Comparison of ENCODE assay signal across 26 cellular contexts in the genomic region with DNA sequence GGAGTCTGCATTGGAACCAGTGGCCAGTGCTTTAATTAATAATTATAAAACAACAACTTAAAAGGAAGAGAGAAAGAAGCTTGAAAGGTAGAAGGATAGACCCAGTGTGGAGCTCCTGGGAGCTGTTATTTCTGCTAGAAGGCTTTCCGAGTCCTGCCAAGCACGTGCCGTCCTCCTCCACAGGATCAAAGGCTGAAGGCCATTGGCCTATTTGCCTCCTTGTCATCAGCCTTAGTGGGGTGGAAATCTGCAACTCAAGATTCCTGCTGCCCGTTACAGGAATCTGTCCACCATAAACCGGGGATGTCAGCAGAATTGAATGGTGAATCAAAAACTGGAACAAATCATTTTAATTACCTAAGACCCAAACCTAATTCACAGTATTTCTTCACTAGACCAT.
"Had no signal": no experiment of that assay in that cellular context is flagged by ENCODE, and none has a peak within 500 bp of the region (broad histone marks: within the 10 kb centered on the region; RNA-seq: fewer than 3 reads in every experiment).

No MANE protein-coding gene starts in this region.

- H3K27me3 Mint-ChIP-seq: activated naive CD8-positive, alpha-beta T cell treated with anti-CD3 and anti-CD28 coated beads for 36 hours had no signal

- H3K27ac ChIP-seq: SK-N-MC, WERI-Rb-1 had no signal

- H3K36me3 Mint-ChIP-seq: activated naive CD4-positive, alpha-beta T cell treated with anti-CD3 and anti-CD28 coated beads, Interleukin-2, amount 10 ng/mL, durations not matched to agents 7 days and 5 days; activated naive CD8-positive, alpha-beta T cell treated with anti-CD3 and anti-CD28 coated beads for 36 hours; T-cell had no signal

- DNase-seq: activated CD4-positive, alpha-beta memory T cell treated with anti-CD3 and anti-CD28 coated beads, Interleukin-2, amount 10 ng/mL, durations not matched to agents 7 days and 5 days; activated CD4-positive, alpha-beta T cell treated with anti-CD3 and anti-CD28 coated beads for 36 hours; activated CD4-positive, alpha-beta T cell treated with anti-CD3 and anti-CD28 coated beads, Interleukin-2, amount 50 U/mL, for 1 hour; activated gamma-delta T cell; activated naive CD4-positive, alpha-beta T cell treated with anti-CD3 and anti-CD28 coated beads, Interleukin-2, amount 10 ng/mL, durations not matched to agents 7 days and 5 days; activated naive CD8-positive, alpha-beta T cell treated with anti-CD3 and anti-CD28 coated beads for 36 hours; activated T-cell treated with anti-CD3 and anti-CD28 coated beads for 4 hours; activated T-cell treated with anti-CD3 and anti-CD28 coated beads, Interleukin-2, amount 50 U/mL, for 48 hours; anterior cingulate cortex; IMR-90; KG1; MG63; MV-4-11; NCI-H1105; NCI-H1436; NCI-H1694 treated with DMSO at 0.1 percent for 48 hours; NCI-H2029 treated with DMSO at 0.1 percent for 48 hours; NCI-H510A treated with DMSO at 0.1 percent for 48 hours; NCI-H69; NK-92 treated with Interleukin-12 subunit alpha and Interleukin-12 subunit beta, amount 100 ng/mL, for 24 hours; OCI-M1; RPMI8226; T-cell; WERI-Rb-1 had no signal

- H3K27me3 ChIP-seq: MG63 had no signal

- H3K9me3 ChIP-seq: MG63 had no signal

- H3K36me3 ChIP-seq: MG63, WERI-Rb-1 had no signal

- H3K27ac Mint-ChIP-seq: activated CD4-positive, alpha-beta memory T cell treated with anti-CD3 and anti-CD28 coated beads, Interleukin-2, amount 10 ng/mL, durations not matched to agents 7 days and 5 days; activated CD4-positive, alpha-beta T cell treated with anti-CD3 and anti-CD28 coated beads for 36 hours; activated naive CD4-positive, alpha-beta T cell treated with anti-CD3 and anti-CD28 coated beads, Interleukin-2, amount 10 ng/mL, durations not matched to agents 7 days and 5 days; activated naive CD8-positive, alpha-beta T cell treated with anti-CD3 and anti-CD28 coated beads for 36 hours; activated T-helper 17 cell treated with anti-CD3 and anti-CD28 coated beads, Interleukin-2, amount 50 U/mL, for 72 hours; T-cell had no signal

- H3K4me3 Mint-ChIP-seq: activated CD4-positive, alpha-beta memory T cell treated with anti-CD3 and anti-CD28 coated beads, Interleukin-2, amount 10 ng/mL, durations not matched to agents 7 days and 5 days; activated CD4-positive, alpha-beta T cell treated with anti-CD3 and anti-CD28 coated beads for 36 hours; activated naive CD4-positive, alpha-beta T cell treated with anti-CD3 and anti-CD28 coated beads, Interleukin-2, amount 10 ng/mL, durations not matched to agents 7 days and 5 days; activated naive CD8-positive, alpha-beta T cell treated with anti-CD3 and anti-CD28 coated beads for 36 hours; activated T-helper 17 cell treated with anti-CD3 and anti-CD28 coated beads, Interleukin-2, amount 50 U/mL, for 72 hours; T-cell had no signal

- H3K4me1 Mint-ChIP-seq: activated CD4-positive, alpha-beta memory T cell treated with anti-CD3 and anti-CD28 coated beads, Interleukin-2, amount 10 ng/mL, durations not matched to agents 7 days and 5 days; activated CD4-positive, alpha-beta T cell treated with anti-CD3 and anti-CD28 coated beads for 36 hours; activated naive CD4-positive, alpha-beta T cell treated with anti-CD3 and anti-CD28 coated beads, Interleukin-2, amount 10 ng/mL, durations not matched to agents 7 days and 5 days; activated naive CD8-positive, alpha-beta T cell treated with anti-CD3 and anti-CD28 coated beads for 36 hours; activated T-helper 17 cell treated with anti-CD3 and anti-CD28 coated beads, Interleukin-2, amount 50 U/mL, for 72 hours; T-cell had no signal

- H3K4me3 ChIP-seq: MG63, SK-N-MC had no signal

- H3K9me3 Mint-ChIP-seq: activated CD4-positive, alpha-beta memory T cell treated with anti-CD3 and anti-CD28 coated beads, Interleukin-2, amount 10 ng/mL, durations not matched to agents 7 days and 5 days; activated naive CD4-positive, alpha-beta T cell treated with anti-CD3 and anti-CD28 coated beads, Interleukin-2, amount 10 ng/mL, durations not matched to agents 7 days and 5 days; activated naive CD8-positive, alpha-beta T cell treated with anti-CD3 and anti-CD28 coated beads for 36 hours; activated T-helper 17 cell treated with anti-CD3 and anti-CD28 coated beads, Interleukin-2, amount 50 U/mL, for 72 hours had no signal
